ENCODE assay signal across 24 cellular contexts in the genomic region with DNA sequence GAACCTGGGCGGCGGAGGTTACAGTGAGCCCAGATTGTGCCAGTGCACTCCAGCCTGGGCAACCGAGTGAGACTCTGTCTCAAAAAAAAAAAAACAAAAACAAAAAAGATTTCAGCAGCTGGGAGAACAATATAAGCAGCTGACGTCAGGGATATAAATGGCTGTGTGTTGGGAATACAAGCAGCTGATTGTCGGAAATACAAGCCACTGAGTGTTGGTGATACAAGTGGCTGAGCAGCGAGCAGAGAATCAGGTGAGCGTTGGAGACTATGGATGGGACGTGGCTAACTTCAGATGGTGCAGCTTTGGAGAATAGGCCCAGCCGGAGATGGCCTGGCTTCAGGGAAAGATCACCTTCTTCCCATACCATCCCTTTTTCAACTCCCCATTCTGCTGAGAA. TPM values are rescaled to one million over a fixed set of nuclear protein-coding genes. Genes with fewer than 3 reads are reported as not detected.
DNase-seq lines count a peak whose midpoint lies in the region; ATAC-seq lines count a peak whose summit lies in the region.
"Had no signal": no experiment of that assay in that cellular context is flagged by ENCODE, and none has a peak within 500 bp of the region (broad histone marks: within the 10 kb centered on the region; RNA-seq: fewer than 3 reads in every experiment).

No MANE protein-coding gene starts in this region.

- intact Hi-C loops in posterior vena cava (cut with DNase I), result no loop called here

- no peak for ATAC-seq in GM18873 (IDR thresholded peaks at IDR 0.05; ENCODE audit: low FRiP score, unreplicated experiment)
- ATAC-seq: HCT116; natural killer cell treated with Interleukin-12 subunit alpha and Interleukin-12 subunit beta and Interleukin-15 and Interleukin-18, amount 100 ng/mL, for 72 hours; Panc1 had no signal

- peak in 44 of 58 donors; percentile 2 to 90 (median 52) for DNase-seq in anterior cingulate cortex (lab: John Stamatoyannopoulos, UW)
- peak in 35 of 51 donors; percentile 10 to 85 (median 49) for DNase-seq in hypothalamus (lab: John Stamatoyannopoulos, UW)
- DNase-seq in nucleus accumbens (lab: John Stamatoyannopoulos, UW), result peak in 48 of 56 donors; percentile 11 to 81 (median 60)
- DNase-seq in superior temporal gyrus (ENCODE audit: extremely low spot score), result peak; percentile 95
- DNase-seq in T1000 (lab: John Stamatoyannopoulos, UW), result no peak
- DNase-seq in posterior vena cava (ENCODE audit: low spot score), result no peak
- DNase-seq: activated CD4-positive, alpha-beta memory T cell treated with anti-CD3 and anti-CD28 coated beads for 36 hours; activated CD4-positive, CD25-positive, alpha-beta regulatory T cell treated with anti-CD3 and anti-CD28 coated beads, Interleukin-2, amount 50 U/mL, for 72 hours; activated CD8-positive, alpha-beta memory T cell treated with anti-CD3 and anti-CD28 coated beads, Interleukin-2, amount 50 U/mL, for 4 hours; activated naive CD4-positive, alpha-beta T cell treated with anti-CD3 and anti-CD28 coated beads for 36 hours; foreskin melanocyte; KG1; left ventricle myocardium inferior; MG63; NCI-H2029; NCI-H345; Right ventricle myocardium superior; stimulated activated CD8-positive, alpha-beta memory T cell treated with anti-CD3 and anti-CD28 coated beads, Interleukin-4, amount 100 ng/mL, for 48 hours; stomach; trophoblast cell had no signal

RNA-seq across cellular contexts. Expression of a gene that starts 32.0 kb away (rescaled TPM):
- 10 to 100 TPM; 41.4 to 48.8 TPM for total RNA-seq in posterior vena cava

Comparison
In these comparisons a context has a peak if more than half of its experiments do, and no peak if none do; other contexts are left out.
1. DNase-seq: peak in anterior cingulate cortex (44 of 58), hypothalamus (35 of 51), nucleus accumbens (48 of 56) and superior temporal gyrus (single experiment); none in T1000 (single experiment) and posterior vena cava (single experiment).